Comparison of ENCODE assay signal across 8 cellular contexts in the genomic region with DNA sequence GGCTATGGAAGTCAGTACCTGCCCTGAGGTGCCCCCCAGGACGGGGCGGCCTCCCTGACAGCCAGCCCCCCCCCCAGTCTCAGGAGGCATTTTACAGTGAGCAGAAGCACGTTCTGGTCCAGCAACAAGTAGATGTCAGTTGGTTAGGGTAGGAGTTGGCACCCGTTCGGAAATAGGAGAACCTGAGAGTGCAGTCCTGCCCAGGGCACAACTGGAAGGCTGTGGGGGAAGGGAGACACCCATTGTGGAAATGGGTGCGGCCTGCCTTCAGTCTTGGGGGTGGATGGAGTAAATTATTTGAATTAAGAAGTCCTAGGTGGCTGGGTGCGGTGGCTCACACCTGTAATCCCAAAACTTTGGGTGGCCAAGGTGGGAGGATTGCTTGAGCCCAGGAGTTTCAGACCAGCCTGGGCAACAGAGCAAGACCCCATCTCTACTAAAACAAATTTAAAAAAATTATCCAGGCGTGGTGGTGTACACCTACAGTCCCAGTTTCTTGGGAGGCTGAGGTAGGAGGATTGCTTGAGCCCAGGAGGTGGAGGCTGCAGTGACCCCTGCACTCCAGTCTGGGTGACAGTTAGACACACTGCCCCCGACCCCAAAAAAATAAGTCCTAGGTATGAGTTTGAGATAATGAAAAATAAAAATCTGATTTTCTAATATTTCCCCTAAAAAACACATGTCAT. TPM values are rescaled to one million over a fixed set of nuclear protein-coding genes. Genes with fewer than 3 reads are reported as not detected.
DNase-seq lines count a peak whose midpoint lies in the region; ATAC-seq, FAIRE-seq and TF ChIP-seq lines count a peak whose summit lies in the region.

No MANE protein-coding gene starts in this region.

- no peak overlapping the region for H3K23ac ChIP-seq in trophoblast cell (ENCODE audit: low read length)

- H3K14ac ChIP-seq in trophoblast cell (ENCODE audit: low read length), result peak overlapping the region; percentile 69

- peak overlapping the region; percentile 89 for H4K8ac ChIP-seq in trophoblast cell (ENCODE audit: low read depth, low read length)

- peaks cover 22% of the 10 kb centered on the region for H3K79me1 ChIP-seq in trophoblast cell (ENCODE audit: low read length)

- H3K9ac ChIP-seq in endothelial cell of umbilical vein (replicated peaks; ENCODE audit: extremely low read depth, insufficient read depth, low read length), result peak overlapping the region; percentile 97
- peak overlapping the region; percentile 85 for H3K9ac ChIP-seq in trophoblast cell (ENCODE audit: low read length)

- no CpG with 5 or more reads among the region's 9 CpGs for WGBS in trophoblast cell (ENCODE audit: extremely low coverage, insufficient coverage, insufficient read length)

- no peak for TF ChIP-seq CTCF in endothelial cell of umbilical vein (IDR thresholded peaks at IDR 0.05; ENCODE audit: extremely low read depth in 1 of 2, insufficient read depth in 1 of 2, low read depth in 1 of 2, low read length in 2 of 2)

- intact Hi-C loops in endothelial cell of umbilical vein (cut with micrococcal nuclease), result no loop called here

- H3K4me3 ChIP-seq in GM08714 (ENCODE audit: low read length) (peak overlapping the region; percentile 81), endothelial cell of umbilical vein (replicated peaks in 1 of 3; ENCODE audit: insufficient read depth in 1 of 3, low read depth in 1 of 3, low read length in 3 of 3) (peak overlapping the region; percentile 61 to 90 (median 76)), trophoblast cell (ENCODE audit: low read depth, low read length) (peak overlapping the region; percentile 79)

- no TSS peak for BruUV-seq in endothelial cell of umbilical vein (replicated peaks; lab: Mats Ljungman, UMichigan)

- H3K18ac ChIP-seq in trophoblast cell (ENCODE audit: low read length), result peak overlapping the region; percentile 18

- peak overlapping the region; percentile 9 for H2BK120ac ChIP-seq in trophoblast cell (ENCODE audit: insufficient read depth, low read length, poor library complexity)

- no peak overlapping the region for H2BK12ac ChIP-seq in trophoblast cell (ENCODE audit: low read length)

- no peak for TF ChIP-seq POLR2A in endothelial cell of umbilical vein (IDR thresholded peaks at IDR 0.05; ENCODE audit: low read depth, low read length)

- H4K12ac ChIP-seq in trophoblast cell (ENCODE audit: low read depth, low read length), result peak overlapping the region; percentile 5

- FAIRE-seq in endothelial cell of umbilical vein (lab: Jason Lieb, UNC), result no peak

- peaks cover 45% of the 10 kb centered on the region for H3K79me2 ChIP-seq in endothelial cell of umbilical vein (ENCODE audit: control insufficient read depth, insufficient read depth, low read length)
- H3K79me2 ChIP-seq in trophoblast cell (ENCODE audit: control insufficient read depth, insufficient read depth, low read length, poor library complexity), result peaks cover 17% of the 10 kb centered on the region

- ATAC-seq in HG03139 (IDR thresholded peaks at IDR 0.05; ENCODE audit: unreplicated experiment) (no peak), GM18498 (IDR thresholded peaks at IDR 0.05; ENCODE audit: unreplicated experiment) (no peak), GM19395 (IDR thresholded peaks at IDR 0.05; ENCODE audit: unreplicated experiment) (no peak)

- H2AFZ ChIP-seq in endothelial cell of umbilical vein (ENCODE audit: low read depth, low read length) (no peak overlapping the region), trophoblast cell (ENCODE audit: insufficient read depth, low read length, poor library complexity) (no peak overlapping the region)

- CTCF ChIA-PET in endothelial cell of umbilical vein (lab: Charles Lee), result interaction anchor here (7.2 kb wide), 1 partner anchor 26 kb away, joined by 1001 read pairs; a partner anchor contains a TSS

- no peaks in the 10 kb centered on the region for H3K9me1 ChIP-seq in endothelial cell of umbilical vein (replicated peaks; ENCODE audit: control insufficient read depth, extremely low read depth, insufficient read depth, low read length)

- DNase-seq in endothelial cell of umbilical vein (ENCODE audit: low read depth, low spot score) (no peak), trophoblast cell (no peak), SHP77 (lab: John Stamatoyannopoulos, UW) (no peak)

- no peaks in the 10 kb centered on the region for H3K9me3 ChIP-seq in endothelial cell of umbilical vein (replicated peaks; ENCODE audit: control insufficient read depth, insufficient read depth, low read length)
- no peaks in the 10 kb centered on the region for H3K9me3 ChIP-seq in trophoblast cell (ENCODE audit: insufficient read depth, low read depth, low read length)

- H3K4me2 ChIP-seq in endothelial cell of umbilical vein (ENCODE audit: insufficient read depth, low read length) (peak overlapping the region; percentile 96), trophoblast cell (ENCODE audit: low read length) (peak overlapping the region; percentile 73)

- H3K27ac ChIP-seq in endothelial cell of umbilical vein (ENCODE audit: insufficient read depth, low read depth, low read length) (peak overlapping the region; percentile 93), trophoblast cell (ENCODE audit: low read depth, low read length) (peak overlapping the region; percentile 95)

- dilution Hi-C loops in endothelial cell of umbilical vein (cut with MboI; ENCODE audit: extremely low pct_ligation_motif_present, low sequenced_read_pairs), result no loop called here

- POLR2A ChIA-PET in endothelial cell of umbilical vein (lab: Charles Lee), result interaction anchor here (1.5 kb wide), 1 partner anchor 25 kb away, joined by 87 read pairs; no protein-coding TSS in a partner anchor

- H2BK5ac ChIP-seq in trophoblast cell (ENCODE audit: low read depth, low read length, poor library complexity), result peak overlapping the region; percentile 85

- peak overlapping the region; percentile 11 for H2AK5ac ChIP-seq in trophoblast cell (ENCODE audit: low read length)

- peak overlapping the region; percentile 89 for H3K4ac ChIP-seq in trophoblast cell (ENCODE audit: low read depth, low read length)

- H4K20me1 ChIP-seq in endothelial cell of umbilical vein (replicated peaks; ENCODE audit: control insufficient read depth, extremely low read depth, insufficient read depth, low read length), result no peaks in the 10 kb centered on the region

- H3K36me3 ChIP-seq in endothelial cell of umbilical vein (ENCODE audit: control insufficient read depth in 2 of 2, extremely low read depth in 1 of 2, insufficient read depth in 2 of 2, low read length in 2 of 2) (peaks cover 23 to 34% of the 10 kb centered on the region in 2 experiments), trophoblast cell (ENCODE audit: control insufficient read depth in 1 of 2, insufficient read depth in 2 of 2, low read length in 2 of 2) (peaks cover 42% of the 10 kb centered on the region in 2 experiments)

- H4K91ac ChIP-seq in trophoblast cell (ENCODE audit: low read depth, low read length), result peak overlapping the region; percentile 72

- H3K4me1 ChIP-seq in endothelial cell of umbilical vein (ENCODE audit: control insufficient read depth, extremely low read depth, insufficient read depth, low read length) (peaks cover 42% of the 10 kb centered on the region), trophoblast cell (ENCODE audit: control insufficient read depth in 1 of 2, insufficient read depth in 2 of 2, low read length in 2 of 2) (peaks cover 31 to 35% of the 10 kb centered on the region in 2 experiments)

- H3K27me3 ChIP-seq in endothelial cell of umbilical vein (ENCODE audit: control insufficient read depth in 2 of 2, insufficient read depth in 2 of 2, low read length in 2 of 2), result no peaks in the 10 kb centered on the region
- no peaks in the 10 kb centered on the region for H3K27me3 ChIP-seq in trophoblast cell (ENCODE audit: insufficient read depth, low read length)

RNA-seq across cellular contexts. Expression of a gene that starts 1.2 kb away (rescaled TPM):
- polyA plus RNA-seq in PFSK-1 (2012; ENCODE audit: insufficient read length, low read depth), result 430 TPM
- 225 and 229 TPM in 2 replicates for total RNA-seq in endothelial cell of umbilical vein
- polyA plus RNA-seq in endothelial cell of umbilical vein, result 267 and 439 TPM in 2 replicates
- polyA plus RNA-seq in endothelial cell of umbilical vein (2011; cell fraction: cytosol; rRNA removed), result 345 and 381 TPM in 2 replicates
- polyA plus RNA-seq in endothelial cell of umbilical vein (2011; cell fraction: nucleus; rRNA removed), result 851 and 1,301 TPM in 2 replicates
- polyA plus RNA-seq in endothelial cell of umbilical vein (2012), result 199 and 231 TPM in 2 replicates
- polyA minus RNA-seq in endothelial cell of umbilical vein, result 136 and 186 TPM in 2 replicates
- polyA minus RNA-seq in endothelial cell of umbilical vein (2011; cell fraction: cytosol; rRNA and poly(A)+ RNA removed), result 43.9 TPM
- polyA minus RNA-seq in endothelial cell of umbilical vein (2011; cell fraction: nucleus; rRNA and poly(A)+ RNA removed), result 105 and 121 TPM in 2 replicates
- 116 and 120 TPM in 2 replicates for polyA plus RNA-seq in trophoblast cell (2013)

RNA-seq across cellular contexts. Expression of a gene that starts 5.0 kb away (rescaled TPM):
- 141 TPM for polyA plus RNA-seq in PFSK-1 (2012; ENCODE audit: insufficient read length, low read depth)
- 46.7 and 47.5 TPM in 2 replicates for total RNA-seq in endothelial cell of umbilical vein
- 83.9 and 127 TPM in 2 replicates for polyA plus RNA-seq in endothelial cell of umbilical vein
- polyA plus RNA-seq in endothelial cell of umbilical vein (2011; cell fraction: cytosol; rRNA removed), result 45.5 and 62.4 TPM in 2 replicates
- 22.4 and 27.0 TPM in 2 replicates for polyA plus RNA-seq in endothelial cell of umbilical vein (2011; cell fraction: nucleus; rRNA removed)
- polyA plus RNA-seq in endothelial cell of umbilical vein (2012), result 36.7 and 43.6 TPM in 2 replicates
- polyA minus RNA-seq in endothelial cell of umbilical vein, result 10.6 and 15.2 TPM in 2 replicates
- 70.9 TPM for polyA minus RNA-seq in endothelial cell of umbilical vein (2011; cell fraction: cytosol; rRNA and poly(A)+ RNA removed)
- polyA minus RNA-seq in endothelial cell of umbilical vein (2011; cell fraction: nucleus; rRNA and poly(A)+ RNA removed), result 5.8 and 8.0 TPM in 2 replicates
- 58.5 and 63.2 TPM in 2 replicates for polyA plus RNA-seq in trophoblast cell (2013)

RNA-seq across cellular contexts. Expression of a gene that starts 15.4 kb away (rescaled TPM):
- 13.1 TPM for polyA plus RNA-seq in PFSK-1 (2012; ENCODE audit: insufficient read length, low read depth)
- total RNA-seq in endothelial cell of umbilical vein, result 1.1 and 2.5 TPM in 2 replicates
- 0.52 and 0.99 TPM in 2 replicates for polyA plus RNA-seq in endothelial cell of umbilical vein
- polyA plus RNA-seq in endothelial cell of umbilical vein (2011; cell fraction: cytosol; rRNA removed), result 0.31 and 0.58 TPM in 2 replicates
- polyA plus RNA-seq in endothelial cell of umbilical vein (2011; cell fraction: nucleus; rRNA removed), result 0.36 and 0.42 TPM in 2 replicates
- polyA plus RNA-seq in endothelial cell of umbilical vein (2012), result 0.44 and 1.2 TPM in 2 replicates
- not detected in 2 replicates for polyA minus RNA-seq in endothelial cell of umbilical vein
- 2.5 TPM for polyA minus RNA-seq in endothelial cell of umbilical vein (2011; cell fraction: cytosol; rRNA and poly(A)+ RNA removed)
- polyA minus RNA-seq in endothelial cell of umbilical vein (2011; cell fraction: nucleus; rRNA and poly(A)+ RNA removed), result not detected in 2 replicates
- 7.2 and 7.3 TPM in 2 replicates for polyA plus RNA-seq in trophoblast cell (2013)

RNA-seq across cellular contexts. Expression of a gene that starts 21.9 kb away (rescaled TPM):
- 102 TPM for polyA plus RNA-seq in PFSK-1 (2012; ENCODE audit: insufficient read length, low read depth)
- total RNA-seq in endothelial cell of umbilical vein, result 85.9 and 107 TPM in 2 replicates
- polyA plus RNA-seq in endothelial cell of umbilical vein, result 20.0 and 23.6 TPM in 2 replicates
- polyA plus RNA-seq in endothelial cell of umbilical vein (2011; cell fraction: cytosol; rRNA removed), result 8.3 and 13.6 TPM in 2 replicates
- 26.3 and 27.8 TPM in 2 replicates for polyA plus RNA-seq in endothelial cell of umbilical vein (2011; cell fraction: nucleus; rRNA removed)
- polyA plus RNA-seq in endothelial cell of umbilical vein (2012), result 16.1 and 27.1 TPM in 2 replicates
- polyA minus RNA-seq in endothelial cell of umbilical vein, result 13.6 and 16.8 TPM in 2 replicates
- 34.1 TPM for polyA minus RNA-seq in endothelial cell of umbilical vein (2011; cell fraction: cytosol; rRNA and poly(A)+ RNA removed)
- 10.2 and 42.0 TPM in 2 replicates for polyA minus RNA-seq in endothelial cell of umbilical vein (2011; cell fraction: nucleus; rRNA and poly(A)+ RNA removed)
- polyA plus RNA-seq in trophoblast cell (2013), result 159 and 165 TPM in 2 replicates

RNA-seq across cellular contexts. Expression of a gene that starts 28.8 kb away (rescaled TPM):
- polyA plus RNA-seq in PFSK-1 (2012; ENCODE audit: insufficient read length, low read depth), result 582 TPM
- total RNA-seq in endothelial cell of umbilical vein, result 190 and 192 TPM in 2 replicates
- polyA plus RNA-seq in endothelial cell of umbilical vein, result 167 and 236 TPM in 2 replicates
- polyA plus RNA-seq in endothelial cell of umbilical vein (2011; cell fraction: cytosol; rRNA removed), result 55.6 and 104 TPM in 2 replicates
- polyA plus RNA-seq in endothelial cell of umbilical vein (2011; cell fraction: nucleus; rRNA removed), result 31.6 and 37.8 TPM in 2 replicates
- 93.2 and 184 TPM in 2 replicates for polyA plus RNA-seq in endothelial cell of umbilical vein (2012)
- 27.5 and 56.7 TPM in 2 replicates for polyA minus RNA-seq in endothelial cell of umbilical vein
- 231 TPM for polyA minus RNA-seq in endothelial cell of umbilical vein (2011; cell fraction: cytosol; rRNA and poly(A)+ RNA removed)
- 9.3 and 13.8 TPM in 2 replicates for polyA minus RNA-seq in endothelial cell of umbilical vein (2011; cell fraction: nucleus; rRNA and poly(A)+ RNA removed)
- 106 and 107 TPM in 2 replicates for polyA plus RNA-seq in trophoblast cell (2013)
